Comparison of ENCODE assay signal across 7 cellular contexts in the genomic region with DNA sequence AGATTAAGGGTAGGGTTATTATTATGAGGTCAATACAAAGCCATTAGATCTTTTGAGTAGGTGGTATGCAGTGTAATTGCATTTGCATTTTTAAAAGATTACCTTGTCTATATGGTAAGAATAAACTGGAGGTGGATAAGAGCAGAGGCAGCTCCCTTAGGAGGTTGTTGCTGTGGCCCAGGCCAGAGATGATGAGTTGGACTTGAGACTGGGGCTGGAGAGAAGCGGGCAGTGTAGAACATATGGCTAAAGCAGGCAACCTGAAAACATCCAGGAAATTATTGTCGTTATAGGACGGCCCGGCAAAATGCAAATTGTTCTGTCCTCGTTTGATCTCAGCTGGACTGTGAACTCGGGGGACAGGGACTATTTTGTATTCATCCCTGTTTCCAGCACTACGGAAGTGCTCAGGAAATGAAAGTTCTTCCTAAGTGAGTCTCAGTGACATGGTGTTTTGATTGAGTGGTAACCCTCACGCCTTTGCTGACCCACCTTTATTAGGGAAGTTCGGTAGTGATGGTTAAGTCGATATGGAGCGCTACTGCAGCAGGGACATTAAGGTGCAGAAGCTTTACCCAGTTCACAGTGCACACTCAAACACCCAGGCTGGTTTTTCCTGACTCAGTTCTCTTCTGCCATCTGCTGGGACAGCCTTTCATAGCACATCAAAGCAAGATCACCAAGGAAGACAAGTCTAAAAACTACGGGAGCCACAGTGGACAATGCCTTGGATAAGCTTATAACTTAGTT. TPM values are rescaled to one million over a fixed set of nuclear protein-coding genes. Genes with fewer than 3 reads are reported as not detected.
DNase-seq lines count a peak whose midpoint lies in the region; ATAC-seq and TF ChIP-seq lines count a peak whose summit lies in the region.

No MANE protein-coding gene starts in this region.

- no peak overlapping the region for H3K4me3 ChIP-seq in HAP-1
- H3K4me3 ChIP-seq in spleen: no peak overlapping the region

- intact Hi-C loops in spleen (cut with DNase I; ENCODE audit: low total_unique reads): no loop called here

- in situ Hi-C loops in HAP-1 (cut with MboI; ENCODE audit: low sequenced_read_pairs): no loop called here

- no peaks in the 10 kb centered on the region for H3K4me1 Mint-ChIP-seq in brain

- 26 to 38% (median 32%) methylated on average over 11 to 12 of the region's 12 CpGs for WGBS in spleen, 5 donors

- peaks cover 0 to 4% (median 0%) of the 10 kb centered on the region in 5 experiments for H3K9me3 Mint-ChIP-seq in brain

- H3K4me1 ChIP-seq in HAP-1 (no peaks in the 10 kb centered on the region), spleen (peaks cover 0 to 21% (median 9%) of the 10 kb centered on the region in 6 donors)

- peak; percentile 66 to 82 for TF ChIP-seq CTCF in brain (conservative IDR thresholded peaks at IDR 0.05)
- peak; percentile 9 to 64 (median 46) for TF ChIP-seq CTCF in spleen (IDR thresholded peaks at IDR 0.05 in 8 of 11, conservative IDR thresholded peaks at IDR 0.05 in 3 of 11)

- H3K9me3 ChIP-seq in HAP-1: no peaks in the 10 kb centered on the region
- H3K9me3 ChIP-seq in spleen: no peaks in the 10 kb centered on the region

- H3K27ac Mint-ChIP-seq in brain: peak overlapping the region in 1 of 5 experiments; percentile 35

- no peak overlapping the region for H3K27ac ChIP-seq in spleen

- H3K36me3 ChIP-seq in HAP-1 (replicated peaks) (no peaks in the 10 kb centered on the region), spleen (no peaks in the 10 kb centered on the region)

- peak; percentile 98 for ATAC-seq in SK-N-SH treated with all-trans-retinoic acid at 6 μM for 48 hours

- H3K36me3 Mint-ChIP-seq in brain: no peaks in the 10 kb centered on the region

- H3K27me3 Mint-ChIP-seq in brain: peaks cover 36% of the 10 kb centered on the region

- DNase-seq in GM04504 (ENCODE audit: low read depth) (peak; percentile 38), HAP-1 (ENCODE audit: low spot score in 2 of 2) (peak; percentile 49 to 72), NAMALWA (ENCODE audit: low spot score) (peak; percentile 82), hypothalamus (lab: John Stamatoyannopoulos, UW) (peak in 38 of 51 donors; percentile 1 to 74 (median 38)), spleen (no peak)

- peaks cover 30% of the 10 kb centered on the region for H3K27me3 ChIP-seq in HAP-1 (ENCODE audit: low read depth)
- peaks cover 0 to 39% (median 13%) of the 10 kb centered on the region in 7 donors for H3K27me3 ChIP-seq in spleen (replicated peaks in 1 of 7)

- H3K4me3 Mint-ChIP-seq in brain: no peak overlapping the region

- TF ChIP-seq POLR2A in spleen (IDR thresholded peaks at IDR 0.05): no peak

TF ChIP-seq in SK-N-SH treated with all-trans-retinoic acid at 6 μM for 48 hours, 23 proteins besides CTCF, POLR2A, EP300 and RAD21:
- TF ChIP-seq GLIS3 (CRISPR knock-in tag; IDR thresholded peaks at IDR 0.05) (no peak), TCF4 (CRISPR knock-in tag; IDR thresholded peaks at IDR 0.05; ENCODE audit: borderline replicate concordance) (no peak), SNAI2 (CRISPR knock-in tag; IDR thresholded peaks at IDR 0.05) (no peak), TOX (CRISPR knock-in tag; IDR thresholded peaks at IDR 0.05; ENCODE audit: borderline replicate concordance) (no peak), ESRRG (CRISPR knock-in tag; IDR thresholded peaks at IDR 0.05) (no peak)
- TF ChIP-seq, protein P1, sequence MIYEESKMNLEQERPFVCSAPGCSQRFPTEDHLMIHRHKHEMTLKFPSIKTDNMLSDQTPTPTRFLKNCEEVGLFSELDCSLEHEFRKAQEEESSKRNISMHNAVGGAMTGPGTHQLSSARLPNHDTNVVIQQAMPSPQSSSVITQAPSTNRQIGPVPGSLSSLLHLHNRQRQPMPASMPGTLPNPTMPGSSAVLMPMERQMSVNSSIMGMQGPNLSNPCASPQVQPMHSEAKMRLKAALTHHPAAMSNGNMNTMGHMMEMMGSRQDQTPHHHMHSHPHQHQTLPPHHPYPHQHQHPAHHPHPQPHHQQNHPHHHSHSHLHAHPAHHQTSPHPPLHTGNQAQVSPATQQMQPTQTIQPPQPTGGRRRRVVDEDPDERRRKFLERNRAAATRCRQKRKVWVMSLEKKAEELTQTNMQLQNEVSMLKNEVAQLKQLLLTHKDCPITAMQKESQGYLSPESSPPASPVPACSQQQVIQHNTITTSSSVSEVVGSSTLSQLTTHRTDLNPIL (CRISPR knock-in tag; IDR thresholded peaks at IDR 0.05; ENCODE audit: low read depth): no peak
TF ChIP-seq in SK-N-SH treated with all-trans-retinoic acid at 6 μM for 48 hours: peak in this region for 0.

RNA-seq across cellular contexts. Expression of a gene that starts 27.2 kb away (rescaled TPM):
- polyA plus RNA-seq in brain (ENCODE audit: insufficient read depth, low read depth, low replicate concordance) (14.5 TPM), spleen (10 to 100 TPM; 12.1 to 27.6 (median 15.6) TPM)
- total RNA-seq in spleen: 10 to 100 TPM; 13.2 to 25.0 (median 19.1) TPM

RNA-seq across cellular contexts. Expression of a gene that starts 50.5 kb away (rescaled TPM):
- 61.6 TPM for polyA plus RNA-seq in brain (ENCODE audit: insufficient read depth, low read depth, low replicate concordance)
- under 1 TPM; 0.07 to 0.97 (median 0.46) TPM for total RNA-seq in spleen
- 1 to 10 TPM in 1 of 3 donors, under 1 TPM in 2; 0.26 to 1.2 (median 0.50) TPM for polyA plus RNA-seq in spleen

RNA-seq across cellular contexts. Expression of a gene that starts 55.2 kb away (rescaled TPM):
- polyA plus RNA-seq in brain (ENCODE audit: insufficient read depth, low read depth, low replicate concordance): 178 TPM
- 10 to 100 TPM in 4 of 7 donors, 1 to 10 TPM in 3; 6.0 to 40.0 (median 15.0) TPM for total RNA-seq in spleen
- polyA plus RNA-seq in spleen: 10 to 100 TPM in 1 of 3 donors, 1 to 10 TPM in 2; 7.4 to 13.9 (median 8.8) TPM

Comparison
In these comparisons a context has a peak if more than half of its experiments do, and no peak if none do; other contexts are left out.
1. RNA of a gene that starts 50.5 kb away (polyA plus RNA-seq): 61.6 TPM in brain (single experiment); 0.26 to 1.2 TPM in spleen; every median in the first group is over 10 times any median in the second.
2. RNA of a gene that starts 55.2 kb away (polyA plus RNA-seq): 178 TPM in brain (single experiment); 7.4 to 13.9 TPM in spleen; every median in the first group is over 10 times any median in the second.